ENCODE assay signal across 8 cellular contexts in the genomic region with DNA sequence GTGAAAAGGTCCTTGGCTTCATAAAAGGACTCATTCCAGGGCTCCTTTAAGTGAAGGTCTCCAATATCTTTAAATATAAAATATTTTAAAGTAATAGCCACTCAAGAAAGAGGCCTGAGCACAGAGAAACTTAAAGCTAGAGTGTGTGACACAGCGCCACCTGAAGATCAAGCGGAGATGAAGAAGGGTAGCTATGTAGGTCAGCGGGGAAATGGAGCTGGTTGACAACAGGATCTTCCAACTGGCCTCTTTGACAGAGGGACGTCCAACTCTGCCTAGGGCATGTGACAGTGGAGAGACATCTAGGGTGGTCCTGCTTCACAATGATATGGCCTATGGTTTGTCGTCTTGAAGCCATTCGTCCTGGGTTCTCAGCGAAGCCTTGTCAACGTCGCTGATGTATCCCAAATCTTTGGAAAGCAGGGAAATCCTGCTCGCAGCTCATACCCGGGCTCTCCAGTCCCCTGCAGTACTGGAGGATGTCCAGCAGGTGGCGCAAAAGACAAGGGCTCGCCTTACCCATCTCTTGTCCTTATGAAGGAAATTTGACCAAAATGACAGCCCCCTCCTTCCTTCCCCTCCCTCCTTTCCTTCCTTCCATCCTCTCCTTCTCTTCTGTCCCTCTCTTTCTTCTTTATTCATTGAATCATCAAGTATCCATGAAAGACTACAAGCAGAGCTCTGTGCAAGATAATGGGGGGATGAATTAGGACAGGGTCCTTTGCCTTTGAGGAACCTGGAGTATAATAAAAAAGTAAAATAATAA. TPM values are rescaled to one million over a fixed set of nuclear protein-coding genes. Genes with fewer than 3 reads are reported as not detected.
DNase-seq lines count a peak whose midpoint lies in the region; ATAC-seq, FAIRE-seq and TF ChIP-seq lines count a peak whose summit lies in the region.

No MANE protein-coding gene starts in this region.

- H3K27me3 Mint-ChIP-seq in WTC11 (ENCODE audit: low read depth), result no peaks in the 10 kb centered on the region

- no peaks in the 10 kb centered on the region for H3K36me3 ChIP-seq in kidney epithelial cell (ENCODE audit: control insufficient read depth, insufficient read depth, low read length)

- ATAC-seq in WTC11 (peak; percentile 74), HG03565 (IDR thresholded peaks at IDR 0.05; ENCODE audit: unreplicated experiment) (no peak)

- H3K36me3 Mint-ChIP-seq in WTC11, result no peaks in the 10 kb centered on the region

- TF ChIP-seq CTCF in AG04449 (IDR thresholded peaks at IDR 0.05; ENCODE audit: insufficient read depth, low read length, missing control alignments), result peak; percentile 94
- TF ChIP-seq CTCF in WTC11 (IDR thresholded peaks at IDR 0.05), result peak; percentile 99
- peak; percentile 97 for TF ChIP-seq CTCF in kidney epithelial cell (IDR thresholded peaks at IDR 0.05; ENCODE audit: insufficient read depth, low read length, poor library complexity, severe bottlenecking)

- CTCF ChIA-PET in AG04449 (lab: Yijun Ruan, JAX), result interaction anchor here (0.6 to 14.1 kb wide), 73 partner anchors 12 to 1850 kb away, joined by 3 to 504 read pairs (median 4); partner anchors contain the start of genes EIF5B, MITD1, MRPL30 and REV1
- CTCF ChIA-PET in WTC11 (lab: Charles Lee), result interaction anchor here (0.5 to 8.4 kb wide), 134 partner anchors 10 to 859 kb away, joined by 3 to 433 read pairs (median 4); partner anchors contain the start of genes CHST10, LONRF2 and PDCL3

- H3K9me3 Mint-ChIP-seq in WTC11, result no peaks in the 10 kb centered on the region

- H3K27me3 ChIP-seq in kidney epithelial cell (ENCODE audit: control insufficient read depth, insufficient read depth, low read length), result no peaks in the 10 kb centered on the region

- no peak for TF ChIP-seq POLR2A in GM12891 (IDR thresholded peaks at IDR 0.05; ENCODE audit: low read depth, low read length)

- H3K4me1 Mint-ChIP-seq in WTC11, result peaks cover 12% of the 10 kb centered on the region

- peak; percentile 84 for FAIRE-seq in GM12891 (lab: Jason Lieb, UNC)

- no peak overlapping the region for H3K27ac Mint-ChIP-seq in WTC11

- no peak for DNase-seq in AG04449 (ENCODE audit: low read depth, low spot score)
- peak; percentile 39 for DNase-seq in GM12891 (ENCODE audit: insufficient read length, low spot score)
- DNase-seq in NCI-H1092 treated with DMSO at 0.1 percent for 48 hours (lab: John Stamatoyannopoulos, UW), result peak; percentile 61
- peak; percentile 84 for DNase-seq in WTC11 (ENCODE audit: low spot score)
- peak; percentile 40 for DNase-seq in central memory CD4-positive, alpha-beta T cell
- no peak for DNase-seq in kidney epithelial cell (ENCODE audit: low read depth)
- peak; percentile 54 to 63 for DNase-seq in stimulated activated CD4-positive, alpha-beta T cell treated with anti-CD3 and anti-CD28 coated beads, Interleukin-2, amount 100 ng/mL, for 48 hours

- POLR2A ChIA-PET in AG04449 (lab: Yijun Ruan, JAX), result interaction anchor here (0.8 kb wide), 1 partner anchor 118 kb away, joined by 3 read pairs; no protein-coding TSS in a partner anchor
- POLR2A ChIA-PET in WTC11 (lab: Charles Lee), result no interaction called here

- peak overlapping the region; percentile 18; the same call in 1 of the 2 replicates for H3K4me3 ChIP-seq in AG04449 (ENCODE audit: low read depth, low read length)
- no peak overlapping the region for H3K4me3 ChIP-seq in kidney epithelial cell (ENCODE audit: low read depth, low read length)

- H3K4me3 Mint-ChIP-seq in WTC11, result peak overlapping the region; percentile 51

TF ChIP-seq in GM12891, 5 proteins besides CTCF, POLR2A, EP300 and RAD21:
- TF ChIP-seq TAF1 (IDR thresholded peaks at IDR 0.05; ENCODE audit: low read depth, low read length) (no peak), POU2F2 (IDR thresholded peaks at IDR 0.05; ENCODE audit: low read depth, low read length) (no peak; the same call in 1 of the 2 replicates), SPI1 (IDR thresholded peaks at IDR 0.05; ENCODE audit: low read depth, low read length) (no peak), POLR2AphosphoS5 (IDR thresholded peaks at IDR 0.05; ENCODE audit: low read depth, low read length) (no peak), PAX5 (IDR thresholded peaks at IDR 0.05; ENCODE audit: insufficient read depth, low read length, severe bottlenecking) (no peak)

TF ChIP-seq in WTC11, 78 proteins besides CTCF, POLR2A, EP300 and RAD21:
- TF ChIP-seq TCF7 (CRISPR knock-in tag; IDR thresholded peaks at IDR 0.05; ENCODE audit: low read depth) (no peak), E2F4 (CRISPR knock-in tag; IDR thresholded peaks at IDR 0.05; ENCODE audit: borderline replicate concordance, low read depth) (no peak), ERG (CRISPR knock-in tag; IDR thresholded peaks at IDR 0.05) (no peak), ZMAT4 (CRISPR knock-in tag; IDR thresholded peaks at IDR 0.05) (no peak), EMX1 (CRISPR knock-in tag; IDR thresholded peaks at IDR 0.05) (no peak), IRF2 (CRISPR knock-in tag; IDR thresholded peaks at IDR 0.05; ENCODE audit: borderline replicate concordance, low read depth) (no peak), MXD4 (CRISPR knock-in tag; IDR thresholded peaks at IDR 0.05; ENCODE audit: borderline replicate concordance) (no peak), TP53 (CRISPR knock-in tag; IDR thresholded peaks at IDR 0.05) (no peak), NFYB (CRISPR knock-in tag; conservative IDR thresholded peaks at IDR 0.05; ENCODE audit: low read depth) (no peak), OVOL2 (CRISPR knock-in tag; IDR thresholded peaks at IDR 0.05; ENCODE audit: borderline replicate concordance) (no peak), ETV6 (CRISPR knock-in tag; IDR thresholded peaks at IDR 0.05) (no peak), FOXP1 (CRISPR knock-in tag; IDR thresholded peaks at IDR 0.05; ENCODE audit: borderline replicate concordance) (no peak)
- TF ChIP-seq, protein P1, sequence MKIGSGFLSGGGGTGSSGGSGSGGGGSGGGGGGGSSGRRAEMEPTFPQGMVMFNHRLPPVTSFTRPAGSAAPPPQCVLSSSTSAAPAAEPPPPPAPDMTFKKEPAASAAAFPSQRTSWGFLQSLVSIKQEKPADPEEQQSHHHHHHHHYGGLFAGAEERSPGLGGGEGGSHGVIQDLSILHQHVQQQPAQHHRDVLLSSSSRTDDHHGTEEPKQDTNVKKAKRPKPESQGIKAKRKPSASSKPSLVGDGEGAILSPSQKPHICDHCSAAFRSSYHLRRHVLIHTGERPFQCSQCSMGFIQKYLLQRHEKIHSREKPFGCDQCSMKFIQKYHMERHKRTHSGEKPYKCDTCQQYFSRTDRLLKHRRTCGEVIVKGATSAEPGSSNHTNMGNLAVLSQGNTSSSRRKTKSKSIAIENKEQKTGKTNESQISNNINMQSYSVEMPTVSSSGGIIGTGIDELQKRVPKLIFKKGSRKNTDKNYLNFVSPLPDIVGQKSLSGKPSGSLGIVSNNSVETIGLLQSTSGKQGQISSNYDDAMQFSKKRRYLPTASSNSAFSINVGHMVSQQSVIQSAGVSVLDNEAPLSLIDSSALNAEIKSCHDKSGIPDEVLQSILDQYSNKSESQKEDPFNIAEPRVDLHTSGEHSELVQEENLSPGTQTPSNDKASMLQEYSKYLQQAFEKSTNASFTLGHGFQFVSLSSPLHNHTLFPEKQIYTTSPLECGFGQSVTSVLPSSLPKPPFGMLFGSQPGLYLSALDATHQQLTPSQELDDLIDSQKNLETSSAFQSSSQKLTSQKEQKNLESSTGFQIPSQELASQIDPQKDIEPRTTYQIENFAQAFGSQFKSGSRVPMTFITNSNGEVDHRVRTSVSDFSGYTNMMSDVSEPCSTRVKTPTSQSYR (CRISPR knock-in tag; IDR thresholded peaks at IDR 0.05), result no peak

RNA-seq across cellular contexts. Expression of gene LONRF2, which starts 59.6 kb away (rescaled TPM):
- polyA plus RNA-seq in GM12891 (2012; ENCODE audit: low read depth, missing spikeins), result 0.03 TPM
- total RNA-seq in WTC11 (2021) (0.33 to 0.57 TPM (median 0.55 TPM) in 3 replicates), kidney epithelial cell (3.3 and 4.1 TPM in 2 replicates)

Comparison
In these comparisons a context has a peak if more than half of its experiments do, and no peak if none do; other contexts are left out.
1. DNase-seq: peak in GM12891 (single experiment), NCI-H1092 treated with DMSO at 0.1 percent for 48 hours (single experiment), WTC11 (single experiment), central memory CD4-positive, alpha-beta T cell (single experiment) and stimulated activated CD4-positive, alpha-beta T cell treated with anti-CD3 and anti-CD28 coated beads, Interleukin-2, amount 100 ng/mL, for 48 hours (2 of 2); none in AG04449 (single experiment) and kidney epithelial cell (single experiment).
2. Peak in every context shown above with its lines, with median percentiles within 50 percentile points of each other: CTCF ChIP-seq.